ENCODE assay signal across 23 cellular contexts in genomic region chr3:42169579-42169978, GRCh38.
DNase-seq lines count a peak whose midpoint lies in the region; ATAC-seq and TF ChIP-seq lines count a peak whose summit lies in the region.
"Had no signal": no experiment of that assay in that cellular context is flagged by ENCODE, and none has a peak within 500 bp of the region (broad histone marks: within the 10 kb centered on the region; RNA-seq: fewer than 3 reads in every experiment).

No MANE protein-coding gene starts in this region.

- H3K9me3 ChIP-seq in BLaER1 treated with 17β-estradiol and CSF1 and Interleukin-3, amounts not matched to agents 10 nM and 100 nM (replicated peaks in 1 of 11): no peaks in the 10 kb centered on the region
- H3K9me3 ChIP-seq in DOHH2 (ENCODE audit: control insufficient read depth, insufficient read depth, low read length): no peaks in the 10 kb centered on the region
- H3K9me3 ChIP-seq: heart right ventricle, Peyer's patch had no signal

- no peaks in the 10 kb centered on the region for H3K27me3 ChIP-seq in BLaER1 treated with 17β-estradiol and CSF1 and Interleukin-3, amounts not matched to agents 10 nM and 100 nM
- H3K27me3 ChIP-seq in DOHH2 (ENCODE audit: control insufficient read depth, low read length): no peaks in the 10 kb centered on the region
- H3K27me3 ChIP-seq: dorsolateral prefrontal cortex, heart right ventricle, Peyer's patch had no signal

- DNase-seq in osteocyte (ENCODE audit: extremely low spot score, unreplicated experiment): no peak
- DNase-seq: activated CD4-positive, CD25-positive, alpha-beta regulatory T cell treated with anti-CD3 and anti-CD28 coated beads, Interleukin-2, amount 50 U/mL, for 72 hours; activated naive CD4-positive, alpha-beta T cell treated with Interleukin-2 at 50 U/mL for 16 hours; activated T-cell treated with anti-CD3 and anti-CD28 coated beads, Interleukin-2, amount 50 U/mL, for 24 hours; anterior cingulate cortex; CD8-positive, alpha-beta memory T cell; dorsolateral prefrontal cortex; GF-D8; heart right ventricle; mesendoderm; NCI-H146; NK-92 treated with Interleukin-12 subunit alpha and Interleukin-12 subunit beta, amount 100 ng/mL, for 24 hours; occipital lobe; Peyer's patch; stimulated activated CD4-positive, alpha-beta T cell treated with anti-CD3 and anti-CD28 coated beads, Interleukin-2, amount 100 ng/mL, for 24 hours had no signal

- H3K36me3 Mint-ChIP-seq in activated T-helper 17 cell treated with anti-CD3 and anti-CD28 coated beads, Interleukin-2, amount 50 U/mL, for 72 hours (ENCODE audit: low read depth): no peaks in the 10 kb centered on the region
- H3K36me3 Mint-ChIP-seq in osteocyte (ENCODE audit: unreplicated experiment): no peaks in the 10 kb centered on the region

- peaks cover 95% of the 10 kb centered on the region for H3K79me2 ChIP-seq in DOHH2 (ENCODE audit: control insufficient read depth, low read length)

- peak overlapping the region; percentile 54 to 95 (median 83) for H3K4me2 ChIP-seq in BLaER1 treated with 17β-estradiol and CSF1 and Interleukin-3, amounts not matched to agents 10 nM and 100 nM
- H3K4me2 ChIP-seq in DOHH2 (ENCODE audit: low read length): peak overlapping the region; percentile 75
- H3K4me2 ChIP-seq: KMS-11, smooth muscle cell had no signal

- H3K9ac ChIP-seq in BLaER1 treated with 17β-estradiol and CSF1 and Interleukin-3, amounts not matched to agents 10 nM and 100 nM: peak overlapping the region in 1 of 11 experiments; percentile 34; a peak in 1 of 22 replicates
- H3K9ac ChIP-seq: KMS-11 had no signal

- H3K27me3 Mint-ChIP-seq in activated T-helper 17 cell treated with anti-CD3 and anti-CD28 coated beads, Interleukin-2, amount 50 U/mL, for 72 hours: no peaks in the 10 kb centered on the region
- no peaks in the 10 kb centered on the region for H3K27me3 Mint-ChIP-seq in osteocyte (ENCODE audit: unreplicated experiment)
- H3K27me3 Mint-ChIP-seq: activated T-cell treated with anti-CD3 and anti-CD28 coated beads, Interleukin-2, amount 50 U/mL, for 24 hours; CD8-positive, alpha-beta memory T cell had no signal

- peak overlapping the region; percentile 39 for H3K27ac Mint-ChIP-seq in activated T-helper 17 cell treated with anti-CD3 and anti-CD28 coated beads, Interleukin-2, amount 50 U/mL, for 72 hours
- H3K27ac Mint-ChIP-seq in osteocyte (ENCODE audit: unreplicated experiment): peak overlapping the region; percentile 29

- H3K9me2 ChIP-seq in DOHH2 (replicated peaks; ENCODE audit: control insufficient read depth, low read length): no peaks in the 10 kb centered on the region

- peaks cover 27% of the 10 kb centered on the region for H3F3A ChIP-seq in DOHH2 (ENCODE audit: control insufficient read depth, insufficient read depth)

- TF ChIP-seq CTCF in DOHH2 (IDR thresholded peaks at IDR 0.05; ENCODE audit: low read depth, low read length, poor library complexity, severe bottlenecking) (no peak), osteocyte (IDR thresholded peaks at IDR 0.05) (no peak)

- no peak overlapping the region for H3K4me3 Mint-ChIP-seq in activated T-helper 17 cell treated with anti-CD3 and anti-CD28 coated beads, Interleukin-2, amount 50 U/mL, for 72 hours
- no peak overlapping the region for H3K4me3 Mint-ChIP-seq in osteocyte (ENCODE audit: unreplicated experiment)
- H3K4me3 Mint-ChIP-seq: activated T-cell treated with anti-CD3 and anti-CD28 coated beads, Interleukin-2, amount 50 U/mL, for 24 hours; CD8-positive, alpha-beta memory T cell had no signal

- H3K4me1 ChIP-seq in BLaER1 treated with 17β-estradiol and CSF1 and Interleukin-3, amounts not matched to agents 10 nM and 100 nM: peaks cover 61 to 81% (median 65%) of the 10 kb centered on the region in 10 experiments
- peaks cover 96% of the 10 kb centered on the region for H3K4me1 ChIP-seq in DOHH2 (ENCODE audit: control insufficient read depth, low read length)

- peak overlapping the region in 6 of 11 experiments; percentile 19 to 59 (median 41); a peak in 9 of 22 replicates for H3K27ac ChIP-seq in BLaER1 treated with 17β-estradiol and CSF1 and Interleukin-3, amounts not matched to agents 10 nM and 100 nM
- peak overlapping the region; percentile 95 for H3K27ac ChIP-seq in DOHH2 (ENCODE audit: low read depth, low read length)
- H3K27ac ChIP-seq: heart right ventricle, KMS-11, Peyer's patch had no signal

- H4K20me1 ChIP-seq in BLaER1 treated with 17β-estradiol and CSF1 and Interleukin-3, amounts not matched to agents 10 nM and 100 nM: peaks cover 10 to 97% (median 29%) of the 10 kb centered on the region in 11 experiments; a peak in 12 of 22 replicates
- H4K20me1 ChIP-seq in DOHH2 (ENCODE audit: control insufficient read depth, insufficient read depth, low read depth, low read length): no peaks in the 10 kb centered on the region

- no peaks in the 10 kb centered on the region for H3K9me3 Mint-ChIP-seq in activated T-helper 17 cell treated with anti-CD3 and anti-CD28 coated beads, Interleukin-2, amount 50 U/mL, for 72 hours
- no peaks in the 10 kb centered on the region for H3K9me3 Mint-ChIP-seq in osteocyte (ENCODE audit: unreplicated experiment)
- H3K9me3 Mint-ChIP-seq: activated T-cell treated with anti-CD3 and anti-CD28 coated beads, Interleukin-2, amount 50 U/mL, for 24 hours; CD8-positive, alpha-beta memory T cell had no signal

- H3K4me1 Mint-ChIP-seq in activated T-helper 17 cell treated with anti-CD3 and anti-CD28 coated beads, Interleukin-2, amount 50 U/mL, for 72 hours: peaks cover 20% of the 10 kb centered on the region
- peaks cover 2% of the 10 kb centered on the region for H3K4me1 Mint-ChIP-seq in osteocyte (ENCODE audit: unreplicated experiment)

- peaks cover 0 to 20% (median 0%) of the 10 kb centered on the region in 11 experiments; a peak in 2 of 22 replicates for H3K36me3 ChIP-seq in BLaER1 treated with 17β-estradiol and CSF1 and Interleukin-3, amounts not matched to agents 10 nM and 100 nM
- peaks cover 13% of the 10 kb centered on the region for H3K36me3 ChIP-seq in DOHH2 (ENCODE audit: control insufficient read depth, low read length)
- H3K36me3 ChIP-seq: heart right ventricle, Peyer's patch had no signal

- ATAC-seq in activated T-helper 17 cell treated with anti-CD3 and anti-CD28 coated beads, Interleukin-2, amount 50 U/mL, for 72 hours (replicated peaks): no peak
- ATAC-seq in GM21367 (IDR thresholded peaks at IDR 0.05; ENCODE audit: unreplicated experiment): no peak
- ATAC-seq in HG03378 (IDR thresholded peaks at IDR 0.05; ENCODE audit: unreplicated experiment): no peak
- no peak for ATAC-seq in GM19397 (IDR thresholded peaks at IDR 0.05; ENCODE audit: unreplicated experiment)
- ATAC-seq: heart right ventricle had no signal

- H3K4me3 ChIP-seq in BLaER1 treated with 17β-estradiol and CSF1 and Interleukin-3, amounts not matched to agents 10 nM and 100 nM: no peak overlapping the region
- peak overlapping the region; percentile 60 for H3K4me3 ChIP-seq in DOHH2 (ENCODE audit: low read length)
- H3K4me3 ChIP-seq: dorsolateral prefrontal cortex, heart right ventricle, Peyer's patch, smooth muscle cell had no signal
